8 cellular contexts compared by ENCODE assay signal in genomic region chr2:109614715-109615636, GRCh38. TPM values are rescaled to one million over a fixed set of nuclear protein-coding genes. Genes with fewer than 3 reads are reported as not detected.
DNase-seq lines count a peak whose midpoint lies in the region; ATAC-seq and TF ChIP-seq lines count a peak whose summit lies in the region.

No MANE protein-coding gene starts in this region.

- H3K9me3 Mint-ChIP-seq in osteocyte (ENCODE audit: unreplicated experiment), result no peaks in the 10 kb centered on the region

- H3K4me3 ChIP-seq in PC-3 (ENCODE audit: low read length) (peak overlapping the region; percentile 77), fibroblast of mammary gland (ENCODE audit: control insufficient read depth, low read depth, low read length) (peak overlapping the region; percentile 53)

- DNase-seq in EL (peak; percentile 37), PC-3 (no peak), fibroblast of mammary gland (ENCODE audit: low read depth) (no peak), osteocyte (ENCODE audit: extremely low spot score, unreplicated experiment) (no peak), H4 (ENCODE audit: low spot score) (no peak)

- peak overlapping the region; percentile 81 for H3K9ac ChIP-seq in PC-3 (ENCODE audit: low read length)

- H3K4me1 Mint-ChIP-seq in osteocyte (ENCODE audit: unreplicated experiment), result peaks cover 49% of the 10 kb centered on the region

- H3K27me3 ChIP-seq in PC-3 (ENCODE audit: low read length), result no peaks in the 10 kb centered on the region

- peak overlapping the region; percentile 70 for H3K4me3 Mint-ChIP-seq in osteocyte (ENCODE audit: unreplicated experiment)

- peaks cover 1% of the 10 kb centered on the region for H3K36me3 Mint-ChIP-seq in osteocyte (ENCODE audit: unreplicated experiment)

- peak overlapping the region; percentile 11; the same call in 1 of the 2 replicates for H2AFZ ChIP-seq in PC-3 (ENCODE audit: low read length)

- H3K4me2 ChIP-seq in PC-3 (ENCODE audit: low read length), result peak overlapping the region; percentile 87

- peaks cover 37% of the 10 kb centered on the region for H4K20me1 ChIP-seq in PC-3 (ENCODE audit: low read length)

- intact Hi-C loops in PC-3 (cut with micrococcal nuclease), result loop anchor here (5.0 kb wide), 1 partner anchor 82 kb away; no protein-coding TSS in a partner anchor

- POLR2A ChIA-PET in PC-3 (lab: Charles Lee; ENCODE audit: unreplicated experiment), result interaction anchor here (0.6 kb wide), 2 partner anchors 68 to 597 kb away, joined by 3 to 7 read pairs; no protein-coding TSS in a partner anchor

- no peaks in the 10 kb centered on the region for H3K9me3 ChIP-seq in PC-3 (ENCODE audit: low read length)

- TF ChIP-seq CTCF in PC-3 (conservative IDR thresholded peaks at IDR 0.05; ENCODE audit: low read depth, low read length) (no peak), fibroblast of mammary gland (conservative IDR thresholded peaks at IDR 0.05; ENCODE audit: control insufficient read depth, insufficient read depth, low read depth, low read length) (no peak), osteocyte (IDR thresholded peaks at IDR 0.05) (no peak)

- peaks cover 78% of the 10 kb centered on the region for H3K79me2 ChIP-seq in PC-3 (ENCODE audit: low read length)

- no peaks in the 10 kb centered on the region for H3K27me3 Mint-ChIP-seq in osteocyte (ENCODE audit: unreplicated experiment)

- peak overlapping the region; percentile 18 for H3K27ac Mint-ChIP-seq in osteocyte (ENCODE audit: unreplicated experiment)

- no peaks in the 10 kb centered on the region for H3F3A ChIP-seq in PC-3 (ENCODE audit: low read length, unreplicated experiment)

- no peaks in the 10 kb centered on the region for H3K9me2 ChIP-seq in PC-3 (replicated peaks; ENCODE audit: low read length)

- CTCF ChIA-PET in PC-3 (lab: Charles Lee), result interaction anchor here (0.5 kb wide), 1 partner anchor 12 kb away, joined by 7 read pairs; no protein-coding TSS in a partner anchor

- peaks cover 40% of the 10 kb centered on the region for H3K4me1 ChIP-seq in PC-3 (ENCODE audit: insufficient read depth, low read length)

- H3K27ac ChIP-seq in PC-3 (ENCODE audit: low read length), result peak overlapping the region; percentile 37

- H3K36me3 ChIP-seq in PC-3 (ENCODE audit: low read depth, low read length), result no peaks in the 10 kb centered on the region

- no TSS peak for BruUV-seq in PC-3 (replicated peaks; lab: Mats Ljungman, UMichigan)

- ATAC-seq in PC-3 (no peak; the same call in 1 of the 2 replicates), GM21447 (IDR thresholded peaks at IDR 0.05; ENCODE audit: unreplicated experiment) (no peak), GM18511 (IDR thresholded peaks at IDR 0.05; ENCODE audit: unreplicated experiment) (no peak), GM21619 (IDR thresholded peaks at IDR 0.05; ENCODE audit: unreplicated experiment) (no peak)

RNA-seq across cellular contexts. Expression of gene SOWAHC, which starts 0.8 kb away (rescaled TPM):
- 27.4 and 41.1 TPM in 2 replicates for total RNA-seq in PC-3 (2014; rRNA removed)
- 11.8 and 12.7 TPM in 2 replicates for total RNA-seq in osteocyte
- total RNA-seq in H4 (2014; rRNA removed; shearing (Covaris generic)), result 2.7 and 4.0 TPM in 2 replicates

RNA-seq across cellular contexts. Expression of gene SEPTIN10, which starts 1.2 kb away (rescaled TPM):
- 22.1 and 36.1 TPM in 2 replicates for total RNA-seq in PC-3 (2014; rRNA removed)
- 109 and 113 TPM in 2 replicates for total RNA-seq in osteocyte
- 34.1 and 44.4 TPM in 2 replicates for total RNA-seq in H4 (2014; rRNA removed; shearing (Covaris generic))
